ENCODE assay signal across 30 cellular contexts in genomic region chr7:51995780-51996179, GRCh38.
"Had no signal": no experiment of that assay in that cellular context is flagged by ENCODE, and none has a peak within 500 bp of the region (broad histone marks: within the 10 kb centered on the region; RNA-seq: fewer than 3 reads in every experiment).

No MANE protein-coding gene starts in this region.

- H3K36me3 ChIP-seq: brain microvascular endothelial cell, breast epithelium had no signal

- ATAC-seq: activated CD4-positive, alpha-beta T cell treated with anti-CD3 and anti-CD28 coated beads for 36 hours; activated CD4-positive, CD25-positive, alpha-beta regulatory T cell treated with anti-CD3 and anti-CD28 coated beads, Interleukin-2, amount 50 U/mL, for 24 hours; activated CD8-positive, alpha-beta memory T cell treated with anti-CD3 and anti-CD28 coated beads, Interleukin-2, amount 10 ng/mL, durations not matched to agents 7 days and 5 days; activated CD8-positive, alpha-beta T cell treated with anti-CD3 and anti-CD28 coated beads, Interleukin-2, amount 10 ng/mL, durations not matched to agents 7 days and 5 days; activated naive CD8-positive, alpha-beta T cell treated with anti-CD3 and anti-CD28 coated beads, Interleukin-2, amount 50 U/mL, for 24 hours; body of pancreas; T-cell; T-helper 17 cell had no signal

- DNase-seq: activated B cell treated with CpG ODN at 0.5 μM for 24 hours; activated CD4-positive, alpha-beta memory T cell treated with anti-CD3 and anti-CD28 coated beads, Interleukin-2, amount 10 ng/mL, durations not matched to agents 7 days and 5 days; activated CD4-positive, alpha-beta T cell treated with anti-CD3 and anti-CD28 coated beads for 1 hour; activated CD4-positive, alpha-beta T cell treated with anti-CD3 and anti-CD28 coated beads for 36 hours; activated CD4-positive, alpha-beta T cell treated with anti-CD3 and anti-CD28 coated beads for 48 hours; activated CD4-positive, alpha-beta T cell treated with anti-CD3 and anti-CD28 coated beads, Interleukin-2, amount 10 ng/mL, durations not matched to agents 7 days and 5 days; activated CD4-positive, alpha-beta T cell treated with anti-CD3 and anti-CD28 coated beads, Interleukin-2, amount 50 U/mL, for 48 hours; activated CD8-positive, alpha-beta memory T cell treated with anti-CD3 and anti-CD28 coated beads for 24 hours; activated CD8-positive, alpha-beta memory T cell treated with anti-CD3 and anti-CD28 coated beads, Interleukin-2, amount 10 ng/mL, durations not matched to agents 7 days and 5 days; activated CD8-positive, alpha-beta memory T cell treated with anti-CD3 and anti-CD28 coated beads, Interleukin-2, amount 50 U/mL, for 48 hours; activated CD8-positive, alpha-beta T cell treated with anti-CD3 and anti-CD28 coated beads, Interleukin-2, amount 10 ng/mL, durations not matched to agents 7 days and 5 days; activated effector memory CD4-positive, alpha-beta T cell treated with Interleukin-2 at 50 U/mL for 16 hours; activated gamma-delta T cell; activated naive CD4-positive, alpha-beta T cell treated with anti-CD3 and anti-CD28 coated beads, Interleukin-2, amount 10 ng/mL, durations not matched to agents 7 days and 5 days; activated naive CD4-positive, alpha-beta T cell treated with Interleukin-2 at 50 U/mL for 16 hours; activated naive CD8-positive, alpha-beta T cell treated with anti-CD3 and anti-CD28 coated beads, Interleukin-2, amount 10 ng/mL, durations not matched to agents 7 days and 5 days; activated naive CD8-positive, alpha-beta T cell treated with anti-CD3 and anti-CD28 coated beads, Interleukin-2, amount 50 U/mL, for 24 hours; activated T-cell treated with anti-CD3 and anti-CD28 coated beads, Interleukin-2, amount 50 U/mL, for 24 hours; activated T-cell treated with anti-CD3 and anti-CD28 coated beads, Interleukin-2, amount 50 U/mL, for 48 hours; amygdala; anterior cingulate cortex; body of pancreas; brain microvascular endothelial cell; central memory CD4-positive, alpha-beta T cell; T-cell; T-helper 17 cell; T1000 had no signal

- H3K4me1 ChIP-seq: body of pancreas, breast epithelium had no signal

- H3K27ac ChIP-seq: body of pancreas, brain microvascular endothelial cell, breast epithelium, VCaP had no signal

- H3K9me3 ChIP-seq: body of pancreas had no signal

- H3K27me3 ChIP-seq: body of pancreas, brain microvascular endothelial cell, breast epithelium had no signal

- H3K4me3 ChIP-seq: body of pancreas, breast epithelium had no signal
